27 cellular contexts compared by ENCODE assay signal in genomic region chr10:112345743-112346142, GRCh38.
"Had no signal": no experiment of that assay in that cellular context is flagged by ENCODE, and none has a peak within 500 bp of the region (broad histone marks: within the 10 kb centered on the region; RNA-seq: fewer than 3 reads in every experiment).

No MANE protein-coding gene starts in this region.

- H3K27ac Mint-ChIP-seq: natural killer cell; nephron; neural progenitor cell; stimulated activated memory B cell treated with anti-CD40 and anti-IgM and Interleukin-4, amounts not matched to agents 10 μg/mL and 1 μg/mL and 100 μg/mL, for 72 hours; stimulated activated naive CD8-positive, alpha-beta T cell treated with anti-CD3 and anti-CD28 coated beads, Interleukin-15, amount 100 ng/mL, for 72 hours; type B pancreatic cell had no signal

- H3K4me3 Mint-ChIP-seq: naive thymus-derived CD4-positive, alpha-beta T cell; natural killer cell; nephron; neural progenitor cell; stimulated activated memory B cell treated with anti-CD40 and anti-IgM and Interleukin-4, amounts not matched to agents 10 μg/mL and 1 μg/mL and 100 μg/mL, for 72 hours; stimulated activated naive CD8-positive, alpha-beta T cell treated with anti-CD3 and anti-CD28 coated beads, Interleukin-15, amount 100 ng/mL, for 72 hours; type B pancreatic cell had no signal

- H3K36me3 ChIP-seq: neural progenitor cell, pancreas, prostate gland, right lobe of liver, sigmoid colon, suprapubic skin, tibial artery, upper lobe of right lung, uterus had no signal

- H3K27me3 ChIP-seq: neural progenitor cell, pancreas, right lobe of liver, sigmoid colon, suprapubic skin, testis, tibial artery, upper lobe of right lung, uterus had no signal

- H3K36me3 Mint-ChIP-seq: naive thymus-derived CD4-positive, alpha-beta T cell; natural killer cell; neural progenitor cell; stimulated activated memory B cell treated with anti-CD40 and anti-IgM and Interleukin-4, amounts not matched to agents 10 μg/mL and 1 μg/mL and 100 μg/mL, for 72 hours; type B pancreatic cell had no signal

- DNase-seq: naive thymus-derived CD4-positive, alpha-beta T cell; natural killer cell; occipital lobe; pancreas; retina; right cardiac atrium; right lobe of liver; sigmoid colon; small intestine; stimulated activated CD4-positive, alpha-beta T cell treated with anti-CD3 and anti-CD28 coated beads, Interleukin-15, amount 100 ng/mL, for 24 hours; stimulated activated CD4-positive, alpha-beta T cell treated with anti-CD3 and anti-CD28 coated beads, Interleukin-2, amount 100 ng/mL, for 24 hours; stimulated activated CD4-positive, alpha-beta T cell treated with anti-CD3 and anti-CD28 coated beads, Interleukin-2, amount 100 ng/mL, for 48 hours; stimulated activated CD4-positive, alpha-beta T cell treated with anti-CD3 and anti-CD28 coated beads, Interleukin-4, amount 100 ng/mL, for 24 hours; stimulated activated naive CD4-positive, alpha-beta T cell; stimulated activated naive CD8-positive, alpha-beta T cell treated with anti-CD3 and anti-CD28 coated beads, Interleukin-15, amount 100 ng/mL, for 72 hours; stimulated activated naive CD8-positive, alpha-beta T cell treated with anti-CD3 and anti-CD28 coated beads, Interleukin-15, Interleukin-2, amounts not matched to agents 100 U/mL and 50 U/mL, for 24 hours; substantia nigra; testis; tibial artery; upper lobe of right lung; uterus had no signal

- H3K4me3 ChIP-seq: neural progenitor cell, pancreas, prostate gland, right lobe of liver, sigmoid colon, suprapubic skin, testis, tibial artery, upper lobe of right lung, uterus had no signal

- H3K4me1 ChIP-seq: pancreas, prostate gland, sigmoid colon, suprapubic skin, testis, tibial artery, upper lobe of right lung, uterus had no signal

- H2AFZ ChIP-seq: neural progenitor cell had no signal

- H3K27ac ChIP-seq: neural progenitor cell, pancreas, prostate gland, right lobe of liver, sigmoid colon, suprapubic skin, testis, tibial artery, upper lobe of right lung, uterus had no signal

- H3K9me3 Mint-ChIP-seq: natural killer cell; nephron; stimulated activated memory B cell treated with anti-CD40 and anti-IgM and Interleukin-4, amounts not matched to agents 10 μg/mL and 1 μg/mL and 100 μg/mL, for 72 hours; stimulated activated naive CD8-positive, alpha-beta T cell treated with anti-CD3 and anti-CD28 coated beads, Interleukin-15, amount 100 ng/mL, for 72 hours; type B pancreatic cell had no signal

- ATAC-seq: naive thymus-derived CD4-positive, alpha-beta T cell; pancreas; right cardiac atrium; right lobe of liver; stimulated activated memory B cell treated with anti-CD40 and anti-IgM and Interleukin-4, amounts not matched to agents 10 μg/mL and 1 μg/mL and 100 μg/mL, for 72 hours; stimulated activated naive CD8-positive, alpha-beta T cell treated with anti-CD3 and anti-CD28 coated beads, Interleukin-15, Interleukin-2, amounts not matched to agents 100 U/mL and 50 U/mL, for 24 hours; upper lobe of right lung had no signal

- H3K4me1 Mint-ChIP-seq: naive thymus-derived CD4-positive, alpha-beta T cell; nephron; stimulated activated memory B cell treated with anti-CD40 and anti-IgM and Interleukin-4, amounts not matched to agents 10 μg/mL and 1 μg/mL and 100 μg/mL, for 72 hours had no signal

- H3K9me3 ChIP-seq: pancreas, prostate gland, right lobe of liver, sigmoid colon, suprapubic skin, testis, tibial artery, upper lobe of right lung, uterus had no signal

- H3K4me2 ChIP-seq: neural progenitor cell had no signal
